14 cellular contexts compared by ENCODE assay signal in genomic region chr7:81812514-81813472, GRCh38. TPM values are rescaled to one million over a fixed set of nuclear protein-coding genes. Genes with fewer than 3 reads are reported as not detected.
DNase-seq lines count a peak whose midpoint lies in the region; ATAC-seq and TF ChIP-seq lines count a peak whose summit lies in the region.
"Had no signal": no experiment of that assay in that cellular context is flagged by ENCODE, and none has a peak within 500 bp of the region (broad histone marks: within the 10 kb centered on the region; RNA-seq: fewer than 3 reads in every experiment).

No MANE protein-coding gene starts in this region.

- peak; percentile 93 for ATAC-seq in GM18868 (IDR thresholded peaks at IDR 0.05; ENCODE audit: unreplicated experiment)
- peak; percentile 86 for ATAC-seq in GM21526 (IDR thresholded peaks at IDR 0.05; ENCODE audit: low FRiP score, unreplicated experiment)
- ATAC-seq in HG03108 (IDR thresholded peaks at IDR 0.05; ENCODE audit: unreplicated experiment), result peak; percentile 61
- ATAC-seq in WTC11, result no peak
- ATAC-seq: activated naive CD4-positive, alpha-beta T cell treated with anti-CD3 and anti-CD28 coated beads, Interleukin-2, amount 50 U/mL, for 72 hours had no signal

- H3K9ac ChIP-seq in OCI-LY3 (ENCODE audit: low read length), result peak overlapping the region; percentile 38; the same call in 1 of the 2 replicates

- H3K4me3 ChIP-seq in OCI-LY3 (ENCODE audit: low read length), result peak overlapping the region; percentile 49
- H3K4me3 ChIP-seq: uterus had no signal

- H3K27ac ChIP-seq in OCI-LY3 (ENCODE audit: low read length), result peak overlapping the region; percentile 64
- H3K27ac ChIP-seq: uterus had no signal

- peaks cover 36% of the 10 kb centered on the region for H3K4me1 ChIP-seq in OCI-LY3 (ENCODE audit: low read length)
- H3K4me1 ChIP-seq: uterus had no signal

- H3K27me3 Mint-ChIP-seq in progenitor cell of endocrine pancreas (no peaks in the 10 kb centered on the region), WTC11 (ENCODE audit: low read depth) (no peaks in the 10 kb centered on the region)
- H3K27me3 Mint-ChIP-seq: CD4-positive, CD25-positive, alpha-beta regulatory T cell had no signal

- H3K9me3 Mint-ChIP-seq in progenitor cell of endocrine pancreas (ENCODE audit: low read depth) (no peaks in the 10 kb centered on the region), WTC11 (peaks cover 3% of the 10 kb centered on the region; the same call in 1 of the 2 replicates)

- H3K4me1 Mint-ChIP-seq in progenitor cell of endocrine pancreas (ENCODE audit: low read depth) (no peaks in the 10 kb centered on the region), WTC11 (0 out of 2 replicates have a peak, but pooled peaks cover 2% of the 10 kb centered on the region)
- H3K4me1 Mint-ChIP-seq: CD4-positive, CD25-positive, alpha-beta regulatory T cell had no signal

- no peaks in the 10 kb centered on the region for H3K79me2 ChIP-seq in OCI-LY3 (ENCODE audit: low read length)

- H3K4me2 ChIP-seq in OCI-LY3 (ENCODE audit: low read length), result peak overlapping the region; percentile 75

- H3K9me3 ChIP-seq in OCI-LY3 (ENCODE audit: insufficient read depth, low read length), result no peaks in the 10 kb centered on the region
- H3K9me3 ChIP-seq: uterus had no signal

- CTCF ChIA-PET in WTC11 (lab: Charles Lee), result no interaction called here

- no peaks in the 10 kb centered on the region for H3K27me3 ChIP-seq in OCI-LY3 (ENCODE audit: low read depth, low read length)
- H3K27me3 ChIP-seq: uterus had no signal

- H3K27ac Mint-ChIP-seq in progenitor cell of endocrine pancreas, result no peak overlapping the region
- H3K27ac Mint-ChIP-seq in WTC11, result no peak overlapping the region
- H3K27ac Mint-ChIP-seq: activated naive CD4-positive, alpha-beta T cell treated with anti-CD3 and anti-CD28 coated beads, Interleukin-2, amount 50 U/mL, for 72 hours; CD4-positive, CD25-positive, alpha-beta regulatory T cell had no signal

- no peak overlapping the region for H2AFZ ChIP-seq in OCI-LY3 (ENCODE audit: low read depth, low read length)

- TF ChIP-seq CTCF in OCI-LY3 (IDR thresholded peaks at IDR 0.05; ENCODE audit: low read depth, low read length), result no peak
- TF ChIP-seq CTCF in progenitor cell of endocrine pancreas (IDR thresholded peaks at IDR 0.05; ENCODE audit: unreplicated experiment), result no peak
- no peak for TF ChIP-seq CTCF in WTC11 (IDR thresholded peaks at IDR 0.05)

- H4K20me1 ChIP-seq in OCI-LY3 (ENCODE audit: insufficient read depth, low read length), result no peaks in the 10 kb centered on the region

- H3K36me3 ChIP-seq in OCI-LY3 (replicated peaks; ENCODE audit: low read depth, low read length), result no peaks in the 10 kb centered on the region
- H3K36me3 ChIP-seq: uterus had no signal

- H3K36me3 Mint-ChIP-seq in progenitor cell of endocrine pancreas (ENCODE audit: insufficient read depth) (no peaks in the 10 kb centered on the region), WTC11 (no peaks in the 10 kb centered on the region)
- H3K36me3 Mint-ChIP-seq: activated naive CD4-positive, alpha-beta T cell treated with anti-CD3 and anti-CD28 coated beads, Interleukin-2, amount 50 U/mL, for 72 hours; CD4-positive, CD25-positive, alpha-beta regulatory T cell had no signal

- POLR2A ChIA-PET in WTC11 (lab: Charles Lee), result no interaction called here

- H3K4me3 Mint-ChIP-seq in progenitor cell of endocrine pancreas (ENCODE audit: low read depth) (no peak overlapping the region), WTC11 (no peak overlapping the region)
- H3K4me3 Mint-ChIP-seq: CD4-positive, CD25-positive, alpha-beta regulatory T cell had no signal

- DNase-seq in stimulated activated CD4-positive, alpha-beta T cell treated with anti-CD3 and anti-CD28 coated beads, Interleukin-12 subunit alpha, Interleukin-12 subunit beta, amount 100 ng/mL, for 4 hours, result no peak
- no peak for DNase-seq in progenitor cell of endocrine pancreas (ENCODE audit: low spot score, unreplicated experiment)
- no peak for DNase-seq in NCI-H1930 (lab: John Stamatoyannopoulos, UW)
- DNase-seq in WTC11 (ENCODE audit: low spot score), result no peak
- DNase-seq: CD4-positive, CD25-positive, alpha-beta regulatory T cell; foreskin fibroblast; H7; Karpas-422; uterus had no signal

TF ChIP-seq in WTC11, 78 proteins besides CTCF, POLR2A, EP300 and RAD21 (continues in another document):
- TF ChIP-seq KAT7 (CRISPR knock-in tag; IDR thresholded peaks at IDR 0.05; ENCODE audit: borderline replicate concordance), result no peak
- TF ChIP-seq, protein P1, sequence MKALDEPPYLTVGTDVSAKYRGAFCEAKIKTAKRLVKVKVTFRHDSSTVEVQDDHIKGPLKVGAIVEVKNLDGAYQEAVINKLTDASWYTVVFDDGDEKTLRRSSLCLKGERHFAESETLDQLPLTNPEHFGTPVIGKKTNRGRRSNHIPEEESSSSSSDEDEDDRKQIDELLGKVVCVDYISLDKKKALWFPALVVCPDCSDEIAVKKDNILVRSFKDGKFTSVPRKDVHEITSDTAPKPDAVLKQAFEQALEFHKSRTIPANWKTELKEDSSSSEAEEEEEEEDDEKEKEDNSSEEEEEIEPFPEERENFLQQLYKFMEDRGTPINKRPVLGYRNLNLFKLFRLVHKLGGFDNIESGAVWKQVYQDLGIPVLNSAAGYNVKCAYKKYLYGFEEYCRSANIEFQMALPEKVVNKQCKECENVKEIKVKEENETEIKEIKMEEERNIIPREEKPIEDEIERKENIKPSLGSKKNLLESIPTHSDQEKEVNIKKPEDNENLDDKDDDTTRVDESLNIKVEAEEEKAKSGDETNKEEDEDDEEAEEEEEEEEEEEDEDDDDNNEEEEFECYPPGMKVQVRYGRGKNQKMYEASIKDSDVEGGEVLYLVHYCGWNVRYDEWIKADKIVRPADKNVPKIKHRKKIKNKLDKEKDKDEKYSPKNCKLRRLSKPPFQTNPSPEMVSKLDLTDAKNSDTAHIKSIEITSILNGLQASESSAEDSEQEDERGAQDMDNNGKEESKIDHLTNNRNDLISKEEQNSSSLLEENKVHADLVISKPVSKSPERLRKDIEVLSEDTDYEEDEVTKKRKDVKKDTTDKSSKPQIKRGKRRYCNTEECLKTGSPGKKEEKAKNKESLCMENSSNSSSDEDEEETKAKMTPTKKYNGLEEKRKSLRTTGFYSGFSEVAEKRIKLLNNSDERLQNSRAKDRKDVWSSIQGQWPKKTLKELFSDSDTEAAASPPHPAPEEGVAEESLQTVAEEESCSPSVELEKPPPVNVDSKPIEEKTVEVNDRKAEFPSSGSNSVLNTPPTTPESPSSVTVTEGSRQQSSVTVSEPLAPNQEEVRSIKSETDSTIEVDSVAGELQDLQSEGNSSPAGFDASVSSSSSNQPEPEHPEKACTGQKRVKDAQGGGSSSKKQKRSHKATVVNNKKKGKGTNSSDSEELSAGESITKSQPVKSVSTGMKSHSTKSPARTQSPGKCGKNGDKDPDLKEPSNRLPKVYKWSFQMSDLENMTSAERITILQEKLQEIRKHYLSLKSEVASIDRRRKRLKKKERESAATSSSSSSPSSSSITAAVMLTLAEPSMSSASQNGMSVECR (CRISPR knock-in tag; IDR thresholded peaks at IDR 0.05; ENCODE audit: borderline replicate concordance), result no peak
- TF ChIP-seq E2F4 (CRISPR knock-in tag; IDR thresholded peaks at IDR 0.05; ENCODE audit: borderline replicate concordance, low read depth), result no peak
- TF ChIP-seq HMGA2 (CRISPR knock-in tag; IDR thresholded peaks at IDR 0.05), result no peak
- TF ChIP-seq, protein P2, sequence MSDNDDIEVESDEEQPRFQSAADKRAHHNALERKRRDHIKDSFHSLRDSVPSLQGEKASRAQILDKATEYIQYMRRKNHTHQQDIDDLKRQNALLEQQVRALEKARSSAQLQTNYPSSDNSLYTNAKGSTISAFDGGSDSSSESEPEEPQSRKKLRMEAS (CRISPR knock-in tag; IDR thresholded peaks at IDR 0.05), result no peak
- TF ChIP-seq, protein P3, sequence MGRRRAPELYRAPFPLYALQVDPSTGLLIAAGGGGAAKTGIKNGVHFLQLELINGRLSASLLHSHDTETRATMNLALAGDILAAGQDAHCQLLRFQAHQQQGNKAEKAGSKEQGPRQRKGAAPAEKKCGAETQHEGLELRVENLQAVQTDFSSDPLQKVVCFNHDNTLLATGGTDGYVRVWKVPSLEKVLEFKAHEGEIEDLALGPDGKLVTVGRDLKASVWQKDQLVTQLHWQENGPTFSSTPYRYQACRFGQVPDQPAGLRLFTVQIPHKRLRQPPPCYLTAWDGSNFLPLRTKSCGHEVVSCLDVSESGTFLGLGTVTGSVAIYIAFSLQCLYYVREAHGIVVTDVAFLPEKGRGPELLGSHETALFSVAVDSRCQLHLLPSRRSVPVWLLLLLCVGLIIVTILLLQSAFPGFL (CRISPR knock-in tag; IDR thresholded peaks at IDR 0.05; ENCODE audit: borderline replicate concordance), result no peak
- TF ChIP-seq, protein P4, sequence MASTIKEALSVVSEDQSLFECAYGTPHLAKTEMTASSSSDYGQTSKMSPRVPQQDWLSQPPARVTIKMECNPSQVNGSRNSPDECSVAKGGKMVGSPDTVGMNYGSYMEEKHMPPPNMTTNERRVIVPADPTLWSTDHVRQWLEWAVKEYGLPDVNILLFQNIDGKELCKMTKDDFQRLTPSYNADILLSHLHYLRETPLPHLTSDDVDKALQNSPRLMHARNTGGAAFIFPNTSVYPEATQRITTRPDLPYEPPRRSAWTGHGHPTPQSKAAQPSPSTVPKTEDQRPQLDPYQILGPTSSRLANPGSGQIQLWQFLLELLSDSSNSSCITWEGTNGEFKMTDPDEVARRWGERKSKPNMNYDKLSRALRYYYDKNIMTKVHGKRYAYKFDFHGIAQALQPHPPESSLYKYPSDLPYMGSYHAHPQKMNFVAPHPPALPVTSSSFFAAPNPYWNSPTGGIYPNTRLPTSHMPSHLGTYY (CRISPR knock-in tag; IDR thresholded peaks at IDR 0.05), result no peak

RNA-seq across cellular contexts. Expression of gene HGF, which starts 42.9 kb away (rescaled TPM):
- not detected in 2 replicates for total RNA-seq in progenitor cell of endocrine pancreas
- total RNA-seq in WTC11 (2021), result 0.32 to 0.76 TPM (median 0.72 TPM) in 3 replicates
- total RNA-seq: H7 had no signal
